Comparison of ENCODE assay signal across 9 cellular contexts in genomic region chr4:109302366-109303140, GRCh38. TPM values are rescaled to one million over a fixed set of nuclear protein-coding genes. Genes with fewer than 3 reads are reported as not detected.
A peak's percentile ranks its signal among the peaks of the same experiment; 100 is the strongest.
DNase-seq lines count a peak whose midpoint lies in the region; ATAC-seq, FAIRE-seq and TF ChIP-seq lines count a peak whose summit lies in the region.
"Had no signal": no experiment of that assay in that cellular context is flagged by ENCODE, and none has a peak within 500 bp of the region (broad histone marks: within the 10 kb centered on the region; RNA-seq: fewer than 3 reads in every experiment).

Gene COL25A1 (minus strand): TSS chr4:109302658.

- intact Hi-C loops in Right ventricle myocardium superior (cut with DNase I): no loop called here
- intact Hi-C loops in pancreas (cut with DNase I): loop anchor here in 1 of 3 donors (10.0 kb wide), 1 partner anchor 478 kb away; no protein-coding TSS in a partner anchor

- peaks cover 0 to 6% (median 6%) of the 10 kb centered on the region in 3 donors for H3K4me1 ChIP-seq in pancreas

- ATAC-seq in GM18498 (IDR thresholded peaks at IDR 0.05; ENCODE audit: unreplicated experiment): peak; percentile 39
- peak; percentile 84 for ATAC-seq in Right ventricle myocardium superior (ENCODE audit: poor library complexity)
- ATAC-seq in pancreas: peak; percentile 73 to 87 (median 80)
- no peak for ATAC-seq in GM18520 (IDR thresholded peaks at IDR 0.05; ENCODE audit: unreplicated experiment)

- TF ChIP-seq CTCF in pancreas (IDR thresholded peaks at IDR 0.05): no peak

- WGBS in pancreas, 2 donors: 1% methylated on average over 69 to 75 of the region's 75 CpGs

- peak; percentile 83 for DNase-seq in OCI-M1 (lab: John Stamatoyannopoulos, UW)
- DNase-seq in activated naive CD4-positive, alpha-beta T cell treated with anti-CD3 and anti-CD28 coated beads, Interleukin-2, amount 50 U/mL, for 16 hours: peak; percentile 57
- DNase-seq in Right ventricle myocardium superior: peak; percentile 64
- DNase-seq in pancreas: peak; percentile 34 to 76 (median 44)
- no peak for DNase-seq in GF-D8 (lab: John Stamatoyannopoulos, UW)
- DNase-seq in A172 (ENCODE audit: low spot score): no peak

- no peak within 1 kb of the TSS for H3K27ac ChIP-seq in pancreas

- no peak for FAIRE-seq in pancreas (lab: Jason Lieb, UNC)

- H3K27me3 ChIP-seq in pancreas: peaks cover 0 to 29% (median 11%) of the 10 kb centered on the region in 4 donors

- H3K9me3 ChIP-seq in pancreas: no peaks in the 10 kb centered on the region

- no peaks in the 10 kb centered on the region for H3K36me3 ChIP-seq in pancreas

- H3K4me3 ChIP-seq in pancreas: peak within 1 kb of the TSS; percentile 18 to 65 (median 33)

RNA-seq across cellular contexts. Expression of gene COL25A1, which starts in this region (rescaled TPM):
- total RNA-seq in Right ventricle myocardium superior: 0.24 TPM
- total RNA-seq in pancreas: under 1 TPM; 0.16 to 0.46 (median 0.24) TPM
- under 1 TPM; 0.08 to 0.14 TPM for polyA plus RNA-seq in pancreas
- 0.12 TPM in 1 of 2 replicates, not detected in the other for total RNA-seq in A172 (2014; rRNA removed; shearing (Covaris generic))
- total RNA-seq: M059J had no signal

Comparison
In these comparisons a context has a peak if more than half of its experiments do, and no peak if none do; other contexts are left out.
1. Peak in DNase-seq and ATAC-seq in Right ventricle myocardium superior; RNA of the gene not detected or under 1 TPM.
2. Peak in DNase-seq, ATAC-seq and H3K4me3 ChIP-seq in pancreas; RNA of the gene not detected or under 1 TPM.
3. DNase-seq: peak in OCI-M1 (single experiment) and activated naive CD4-positive, alpha-beta T cell treated with anti-CD3 and anti-CD28 coated beads, Interleukin-2, amount 50 U/mL, for 16 hours (single experiment); none in GF-D8 (single experiment) and A172 (single experiment).